Comparison of ENCODE assay signal across 19 cellular contexts in genomic region chr21:15059397-15059796, GRCh38. TPM values are rescaled to one million over a fixed set of nuclear protein-coding genes. Genes with fewer than 3 reads are reported as not detected.
A peak's percentile ranks its signal among the peaks of the same experiment; 100 is the strongest.
DNase-seq lines count a peak whose midpoint lies in the region; ATAC-seq, FAIRE-seq and TF ChIP-seq lines count a peak whose summit lies in the region.
"Had no signal": no experiment of that assay in that cellular context is flagged by ENCODE, and none has a peak within 500 bp of the region (broad histone marks: within the 10 kb centered on the region; RNA-seq: fewer than 3 reads in every experiment).

No MANE protein-coding gene starts in this region.

- no peaks in the 10 kb centered on the region for H3K36me3 ChIP-seq in GM12878 (ENCODE audit: control insufficient read depth in 2 of 2, insufficient read depth in 2 of 2, low read length in 1 of 2)
- no peaks in the 10 kb centered on the region for H3K36me3 ChIP-seq in vagina
- H3K36me3 ChIP-seq: heart right ventricle, upper lobe of left lung had no signal

- H3K9me3 ChIP-seq in GM12878 (replicated peaks; ENCODE audit: control insufficient read depth, insufficient read depth, low read length) (no peaks in the 10 kb centered on the region), vagina (no peaks in the 10 kb centered on the region)
- H3K9me3 ChIP-seq: heart right ventricle, upper lobe of left lung had no signal

- TF ChIP-seq CTCF in GM12878 (IDR thresholded peaks at IDR 0.05 in 2 of 3, conservative IDR thresholded peaks at IDR 0.05 in 1 of 3; ENCODE audit: control insufficient read depth in 2 of 3, extremely low read depth in 1 of 3, insufficient read depth in 1 of 3, low read depth in 3 of 3, low read length in 3 of 3), result no peak
- no peak for TF ChIP-seq CTCF in vagina (IDR thresholded peaks at IDR 0.05)

- peak overlapping the region; percentile 52; the same call in 1 of the 2 replicates for H3K4me3 ChIP-seq in GM12878
- H3K4me3 ChIP-seq in vagina, result no peak overlapping the region
- H3K4me3 ChIP-seq: heart right ventricle, upper lobe of left lung had no signal

- no peaks in the 10 kb centered on the region for H3K27me3 Mint-ChIP-seq in stimulated activated naive CD8-positive, alpha-beta T cell treated with anti-CD3 and anti-CD28 coated beads, Interleukin-15, Interleukin-2, amounts not matched to agents 100 ng/mL and 50 ng/mL, for 24 hours
- H3K27me3 Mint-ChIP-seq in naive thymus-derived CD8-positive, alpha-beta T cell, result no peaks in the 10 kb centered on the region
- H3K27me3 Mint-ChIP-seq: activated CD4-positive, alpha-beta T cell treated with anti-CD3 and anti-CD28 coated beads for 36 hours had no signal

- peak overlapping the region; percentile 80; the same call in 1 of the 2 replicates for H3K27ac ChIP-seq in GM12878 (ENCODE audit: control insufficient read depth, insufficient read depth)
- H3K27ac ChIP-seq in vagina, result peak overlapping the region; percentile 46
- H3K27ac ChIP-seq: HL-60, upper lobe of left lung had no signal

- peaks cover 4% of the 10 kb centered on the region for H3K36me3 Mint-ChIP-seq in stimulated activated naive CD8-positive, alpha-beta T cell treated with anti-CD3 and anti-CD28 coated beads, Interleukin-15, Interleukin-2, amounts not matched to agents 100 ng/mL and 50 ng/mL, for 24 hours (ENCODE audit: low read depth)
- no peaks in the 10 kb centered on the region for H3K36me3 Mint-ChIP-seq in naive thymus-derived CD8-positive, alpha-beta T cell

- H3K4me3 Mint-ChIP-seq in stimulated activated naive CD8-positive, alpha-beta T cell treated with anti-CD3 and anti-CD28 coated beads, Interleukin-15, Interleukin-2, amounts not matched to agents 100 ng/mL and 50 ng/mL, for 24 hours, result no peak overlapping the region
- H3K4me3 Mint-ChIP-seq in naive thymus-derived CD8-positive, alpha-beta T cell, result peak overlapping the region in 3 of 10 donors; percentile 9 to 75 (median 62)

- in situ Hi-C loops in GM12878 (cut with MboI), result no loop called here

- no peak for TF ChIP-seq EP300 in GM12878 (IDR thresholded peaks at IDR 0.05; ENCODE audit: borderline replicate concordance in 1 of 2, control insufficient read depth in 1 of 2, low read depth in 2 of 2, low read length in 2 of 2)

- TF ChIP-seq POLR2A in GM12878 (IDR thresholded peaks at IDR 0.05; ENCODE audit: low read depth, low read length) (no peak), vagina (IDR thresholded peaks at IDR 0.05) (no peak)

- no peak for TF ChIP-seq RAD21 in GM12878 (IDR thresholded peaks at IDR 0.05; ENCODE audit: insufficient read depth, low read depth, low read length)

- peak overlapping the region; percentile 32 for H3K27ac Mint-ChIP-seq in stimulated activated naive CD8-positive, alpha-beta T cell treated with anti-CD3 and anti-CD28 coated beads, Interleukin-15, Interleukin-2, amounts not matched to agents 100 ng/mL and 50 ng/mL, for 24 hours
- H3K27ac Mint-ChIP-seq in naive thymus-derived CD8-positive, alpha-beta T cell, result peak overlapping the region in 7 of 10 donors; percentile 13 to 78 (median 44)

- peak overlapping the region; percentile 89 for H3K4me2 ChIP-seq in GM12878 (ENCODE audit: control insufficient read depth, insufficient read depth)

- no peaks in the 10 kb centered on the region for H4K20me1 ChIP-seq in GM12878 (ENCODE audit: control insufficient read depth, insufficient read depth)

- no peak for ATAC-seq in stimulated activated naive CD8-positive, alpha-beta T cell treated with anti-CD3 and anti-CD28 coated beads, Interleukin-15, Interleukin-2, amounts not matched to agents 100 U/mL and 50 U/mL, for 24 hours
- ATAC-seq in GM12878 (no peak), HG03432 (IDR thresholded peaks at IDR 0.05; ENCODE audit: unreplicated experiment) (no peak)
- ATAC-seq in naive thymus-derived CD8-positive, alpha-beta T cell, result no peak

- intact Hi-C loops in GM12878 (cut with micrococcal nuclease; ENCODE audit: unreplicated experiment), result no loop called here
- intact Hi-C loops in vagina (cut with DNase I), result no loop called here

- H3K4me1 Mint-ChIP-seq in stimulated activated naive CD8-positive, alpha-beta T cell treated with anti-CD3 and anti-CD28 coated beads, Interleukin-15, Interleukin-2, amounts not matched to agents 100 ng/mL and 50 ng/mL, for 24 hours (ENCODE audit: low read depth), result peaks cover 93% of the 10 kb centered on the region
- H3K4me1 Mint-ChIP-seq in naive thymus-derived CD8-positive, alpha-beta T cell, result peaks cover 44 to 92% (median 82%) of the 10 kb centered on the region in 4 donors

- FAIRE-seq in GM12878 (lab: Jason Lieb, UNC), result no peak

- peaks cover 100% of the 10 kb centered on the region for H3K79me2 ChIP-seq in GM12878 (ENCODE audit: control insufficient read depth, insufficient read depth, low read length)

- no peak overlapping the region for H2AFZ ChIP-seq in GM12878 (ENCODE audit: control insufficient read depth, low read depth, low read length)

- no peaks in the 10 kb centered on the region for H3K27me3 ChIP-seq in GM12878 (replicated peaks in 1 of 2; ENCODE audit: control insufficient read depth in 2 of 2, insufficient read depth in 2 of 2, low read length in 1 of 2)
- no peaks in the 10 kb centered on the region for H3K27me3 ChIP-seq in vagina
- H3K27me3 ChIP-seq: heart right ventricle, upper lobe of left lung had no signal

- H3K4me1 ChIP-seq in GM12878 (ENCODE audit: control insufficient read depth, insufficient read depth, low read length), result peaks cover 4% of the 10 kb centered on the region
- peaks cover 74% of the 10 kb centered on the region for H3K4me1 ChIP-seq in vagina

- no peak overlapping the region for H3K9ac ChIP-seq in GM12878 (ENCODE audit: control insufficient read depth, insufficient read depth, low read length)

- CTCF ChIA-PET in GM12878 (lab: Yijun Ruan, JAX), result interaction anchor here (0.7 to 2.7 kb wide), 4 partner anchors 182 to 421 kb away, joined by 3 to 13 read pairs (median 4); no protein-coding TSS in a partner anchor

- POLR2A ChIA-PET in GM12878 (lab: Charles Lee), result interaction anchor here (0.7 to 0.9 kb wide), 2 partner anchors 9 to 245 kb away, joined by 3 to 7 read pairs; no protein-coding TSS in a partner anchor
- POLR2A ChIA-PET in naive thymus-derived CD8-positive, alpha-beta T cell (lab: Charles Lee), result interaction anchor here (1.3 kb wide), 1 partner anchor 16 kb away, joined by 3 read pairs; no protein-coding TSS in a partner anchor

- no peak for DNase-seq in stimulated activated naive CD8-positive, alpha-beta T cell treated with anti-CD3 and anti-CD28 coated beads, Interleukin-15, Interleukin-2, amounts not matched to agents 100 U/mL and 50 U/mL, for 24 hours
- no peak for DNase-seq in GM12878 (ENCODE audit: low read depth, low spot score)
- DNase-seq in naive thymus-derived CD8-positive, alpha-beta T cell, result no peak
- DNase-seq in vagina (ENCODE audit: extremely low spot score in 2 of 2), result no peak
- DNase-seq in UCSD-AML1 (lab: John Stamatoyannopoulos, UW; ENCODE audit: unreplicated experiment), result no peak
- no peak for DNase-seq in activated naive CD4-positive, alpha-beta T cell treated with anti-CD3 and anti-CD28 coated beads, Interleukin-2, amount 50 U/mL, for 16 hours
- DNase-seq: activated CD4-positive, alpha-beta T cell treated with anti-CD3 and anti-CD28 coated beads for 36 hours; activated T-cell treated with anti-CD3 and anti-CD28 coated beads for 4 hours; GDM1; heart right ventricle; Kasumi-1; kidney; NCI-H1694 treated with DMSO at 0.1 percent for 48 hours; RPMI8226; stimulated activated CD4-positive, alpha-beta T cell treated with anti-CD3 and anti-CD28 coated beads, Interleukin-4, amount 100 ng/mL, for 1 hour; upper lobe of left lung had no signal

- no TSS peak for BruUV-seq in GM12878 (replicated peaks; lab: Mats Ljungman, UMichigan)

- H3K9me3 Mint-ChIP-seq in stimulated activated naive CD8-positive, alpha-beta T cell treated with anti-CD3 and anti-CD28 coated beads, Interleukin-15, Interleukin-2, amounts not matched to agents 100 ng/mL and 50 ng/mL, for 24 hours, result no peaks in the 10 kb centered on the region
- no peaks in the 10 kb centered on the region for H3K9me3 Mint-ChIP-seq in naive thymus-derived CD8-positive, alpha-beta T cell

- RAD21 ChIA-PET in GM12878 (lab: Charles Lee; ENCODE audit: unreplicated experiment), result interaction anchor here (0.6 to 2.1 kb wide), 8 partner anchors 10 to 297 kb away, joined by 3 to 15 read pairs (median 5); no protein-coding TSS in a partner anchor

- SMC1A ChIA-PET in GM12878 (lab: Charles Lee; ENCODE audit: uncharacterized antibody, unreplicated experiment), result interaction anchor here (0.7 to 2.2 kb wide), 12 partner anchors 9 to 677 kb away, joined by 3 to 12 read pairs (median 4); partner anchors contain the start of gene HSPA13

TF ChIP-seq in GM12878, 131 proteins besides CTCF, POLR2A, EP300 and RAD21 (continues in another document):
- TF ChIP-seq KLF5 (IDR thresholded peaks at IDR 0.05; ENCODE audit: partially characterized antibody) (no peak), CEBPB (IDR thresholded peaks at IDR 0.05; ENCODE audit: borderline replicate concordance in 1 of 2, low read depth in 2 of 2, low read length in 2 of 2) (no peak), MTA2 (IDR thresholded peaks at IDR 0.05; ENCODE audit: low read depth) (no peak), EED (IDR thresholded peaks at IDR 0.05; ENCODE audit: low read depth) (no peak), CBFB (IDR thresholded peaks at IDR 0.05; ENCODE audit: low read depth) (no peak), JUNB (IDR thresholded peaks at IDR 0.05) (no peak)

RNA-seq across cellular contexts. Expression of gene NRIP1, which starts 5.4 kb away (rescaled TPM):
- total RNA-seq in GM12878 (2013; cell fraction: nucleolus; rRNA removed), result 59.2 and 62.6 TPM in 2 replicates
- total RNA-seq in GM12878 (2014; rRNA removed) (18.0 and 20.2 TPM in 2 replicates), GM12878 (2014; rRNA removed; fragmentation: Illumina TruSeq; extraction: Trizol) (25.7 and 26.1 TPM in 2 replicates), GM12878 (2021) (22.9 and 23.4 TPM in 2 replicates), vagina (30.9 TPM)
- polyA plus RNA-seq in GM12878 (2011; ENCODE audit: low read depth), result 5.8 TPM
- polyA plus RNA-seq in GM12878 (2011; rRNA removed) (10.0 and 13.8 TPM in 2 replicates), GM12878 (2014; fragmentation: Illumina TruSeq; extraction: Trizol) (12.5 and 15.6 TPM in 2 replicates), GM12878 (2014; fragmentation: Nextera tagmentation; extraction: Ambion mirVana) (1 to 10 TPM; 2.9 to 4.0 TPM), GM12878 (2014; rRNA removed) (6.3 and 6.8 TPM in 2 replicates), GM12878 (2016; fragmentation: Nextera tagmentation; extraction: Ambion mirVana) (1 to 10 TPM; 4.1 to 8.6 TPM)
- 3.5 and 3.7 TPM in 2 replicates for polyA plus RNA-seq in GM12878 (2011; cell fraction: cytosol; rRNA removed)
- polyA plus RNA-seq in GM12878 (2011; cell fraction: nucleus; rRNA removed), result 9.3 and 10.4 TPM in 2 replicates
- 7.4 and 8.1 TPM in 2 replicates for polyA plus RNA-seq in GM12878 (2012)
- 20.1 and 37.1 TPM in 2 replicates for polyA minus RNA-seq in GM12878 (2011; rRNA and poly(A)+ RNA removed)
- 6.1 and 9.5 TPM in 2 replicates for polyA minus RNA-seq in GM12878 (2011; cell fraction: cytosol; rRNA and poly(A)+ RNA removed)
- polyA minus RNA-seq in GM12878 (2011; cell fraction: nucleus; rRNA and poly(A)+ RNA removed), result 15.2 and 19.6 TPM in 2 replicates
- 10 to 100 TPM; 45.9 to 51.3 TPM for total RNA-seq in naive thymus-derived CD8-positive, alpha-beta T cell
- 10 to 100 TPM; 26.6 to 38.8 (median 34.1) TPM for polyA plus RNA-seq in naive thymus-derived CD8-positive, alpha-beta T cell
